Comparison of ENCODE assay signal across 17 cellular contexts in genomic region chr14:100224229-100224628, GRCh38. TPM values are rescaled to one million over a fixed set of nuclear protein-coding genes. Genes with fewer than 3 reads are reported as not detected.
DNase-seq lines count a peak whose midpoint lies in the region; ATAC-seq, FAIRE-seq and TF ChIP-seq lines count a peak whose summit lies in the region.
"Had no signal": no experiment of that assay in that cellular context is flagged by ENCODE, and none has a peak within 500 bp of the region (broad histone marks: within the 10 kb centered on the region; RNA-seq: fewer than 3 reads in every experiment).

No MANE protein-coding gene starts in this region.

- TF ChIP-seq CTCF in GM23338 (conservative IDR thresholded peaks at IDR 0.05; ENCODE audit: low read depth in 2 of 2) (no peak), GM12878 (IDR thresholded peaks at IDR 0.05 in 2 of 3, conservative IDR thresholded peaks at IDR 0.05 in 1 of 3; ENCODE audit: control insufficient read depth in 2 of 3, extremely low read depth in 1 of 3, insufficient read depth in 1 of 3, low read depth in 3 of 3, low read length in 3 of 3) (no peak)

- no peak overlapping the region for H2AFZ ChIP-seq in GM23338
- peak overlapping the region; percentile 35; the same call in 1 of the 2 replicates for H2AFZ ChIP-seq in GM12878 (ENCODE audit: control insufficient read depth, low read depth, low read length)
- H2AFZ ChIP-seq: parathyroid adenoma had no signal

- POLR2A ChIA-PET in GM12878 (lab: Charles Lee): interaction anchor here (0.6 to 1.9 kb wide), 6 partner anchors 9 to 386 kb away, joined by 3 to 8 read pairs (median 5); no protein-coding TSS in a partner anchor

- peaks cover 0 to 5% of the 10 kb centered on the region in 2 donors for H3K36me3 Mint-ChIP-seq in activated naive CD4-positive, alpha-beta T cell treated with anti-CD3 and anti-CD28 coated beads, Interleukin-2, amount 50 U/mL, for 72 hours
- H3K36me3 Mint-ChIP-seq in GM23338 (ENCODE audit: low read depth): no peaks in the 10 kb centered on the region

- TF ChIP-seq RAD21 in GM12878 (IDR thresholded peaks at IDR 0.05; ENCODE audit: insufficient read depth, low read depth, low read length): no peak

- no peak overlapping the region for H3K4me3 Mint-ChIP-seq in GM23338

- H3K9me3 Mint-ChIP-seq in activated naive CD4-positive, alpha-beta T cell treated with anti-CD3 and anti-CD28 coated beads, Interleukin-2, amount 50 U/mL, for 72 hours: no peaks in the 10 kb centered on the region
- H3K9me3 Mint-ChIP-seq in GM23338: no peaks in the 10 kb centered on the region

- TF ChIP-seq EP300 in GM12878 (IDR thresholded peaks at IDR 0.05; ENCODE audit: borderline replicate concordance in 1 of 2, control insufficient read depth in 1 of 2, low read depth in 2 of 2, low read length in 2 of 2): no peak

- H3K27ac Mint-ChIP-seq in activated naive CD4-positive, alpha-beta T cell treated with anti-CD3 and anti-CD28 coated beads, Interleukin-2, amount 50 U/mL, for 72 hours: peak overlapping the region in 1 of 2 donors; percentile 5
- H3K27ac Mint-ChIP-seq in GM23338: no peak overlapping the region

- no peak for DNase-seq in activated naive CD4-positive, alpha-beta T cell treated with anti-CD3 and anti-CD28 coated beads, Interleukin-2, amount 50 U/mL, for 72 hours (ENCODE audit: low spot score in 2 of 2)
- no peak for DNase-seq in activated naive CD4-positive, alpha-beta T cell treated with Interleukin-2 at 50 U/mL for 16 hours
- DNase-seq in GM23338 (ENCODE audit: low spot score) (no peak), GM12878 (ENCODE audit: low read depth, low spot score) (no peak), posterior vena cava (ENCODE audit: low spot score) (peak; percentile 1), islet precursor cell (no peak)
- DNase-seq: amygdala; Calu3; central memory CD4-positive, alpha-beta T cell; esophagus squamous epithelium; GDM1; stimulated activated CD4-positive, alpha-beta T cell treated with anti-CD3 and anti-CD28 coated beads, Interleukin-4, amount 100 ng/mL, for 1 hour; substantia nigra had no signal

- no TSS peak for BruUV-seq in GM12878 (replicated peaks; lab: Mats Ljungman, UMichigan)

- RAD21 ChIA-PET in GM12878 (lab: Charles Lee; ENCODE audit: unreplicated experiment): interaction anchor here (1.0 to 1.4 kb wide), 2 partner anchors 10 kb away, joined by 5 to 10 read pairs; no protein-coding TSS in a partner anchor

- 0 out of 2 replicates have a peak overlapping the region, but pooled peaks have one; percentile 37 for H3K4me2 ChIP-seq in GM23338
- H3K4me2 ChIP-seq in GM12878 (ENCODE audit: control insufficient read depth, insufficient read depth): peak overlapping the region; percentile 46; the same call in 1 of the 2 replicates

- peak; percentile 16 to 25 for ATAC-seq in activated naive CD4-positive, alpha-beta T cell treated with anti-CD3 and anti-CD28 coated beads, Interleukin-2, amount 50 U/mL, for 72 hours
- ATAC-seq in GM23338: no peak
- no peak for ATAC-seq in GM12878
- no peak for ATAC-seq in GM21786 (IDR thresholded peaks at IDR 0.05; ENCODE audit: unreplicated experiment)
- no peak for ATAC-seq in GM18520 (IDR thresholded peaks at IDR 0.05; ENCODE audit: unreplicated experiment)

- H3K9me3 ChIP-seq in GM12878 (replicated peaks; ENCODE audit: control insufficient read depth, insufficient read depth, low read length): no peaks in the 10 kb centered on the region
- H3K9me3 ChIP-seq: esophagus squamous epithelium had no signal

- peak overlapping the region; percentile 4; the same call in 1 of the 2 replicates for H3K9ac ChIP-seq in GM12878 (ENCODE audit: control insufficient read depth, insufficient read depth, low read length)
- H3K9ac ChIP-seq: parathyroid adenoma had no signal

- FAIRE-seq in GM12878 (lab: Jason Lieb, UNC): no peak
- FAIRE-seq: HTR-8/SVneo had no signal

- peaks cover 19% of the 10 kb centered on the region for H3F3A ChIP-seq in GM23338 (replicated peaks; ENCODE audit: low read depth)

- CTCF ChIA-PET in GM12878 (lab: Yijun Ruan, JAX): interaction anchor here (0.6 to 5.2 kb wide), 9 partner anchors 11 to 348 kb away, joined by 3 to 39 read pairs (median 4); no protein-coding TSS in a partner anchor

- in situ Hi-C loops in GM12878 (cut with MboI): no loop called here

- WGBS in GM12878 (ENCODE audit: insufficient coverage, insufficient replicate concordance, low lambda C conversion rate, missing lambda C conversion rate): 60% methylated on average over 2 of the region's 2 CpGs

- H3K4me3 ChIP-seq in GM23338 (no peak overlapping the region), GM12878 (no peak overlapping the region)
- H3K4me3 ChIP-seq: esophagus squamous epithelium had no signal

- peaks cover 5% of the 10 kb centered on the region for H3K27me3 Mint-ChIP-seq in GM23338 (ENCODE audit: insufficient read depth, low read depth, poor library complexity)

- H3K27me3 ChIP-seq in GM23338 (ENCODE audit: insufficient read depth) (no peaks in the 10 kb centered on the region), GM12878 (replicated peaks in 1 of 2; ENCODE audit: control insufficient read depth in 2 of 2, insufficient read depth in 2 of 2, low read length in 1 of 2) (no peaks in the 10 kb centered on the region)
- H3K27me3 ChIP-seq: esophagus squamous epithelium had no signal

- H3K4me1 ChIP-seq in GM23338 (ENCODE audit: insufficient read depth): peaks cover 36% of the 10 kb centered on the region
- H3K4me1 ChIP-seq in GM12878 (ENCODE audit: control insufficient read depth, insufficient read depth, low read length): peaks cover 25% of the 10 kb centered on the region
- H3K4me1 ChIP-seq: parathyroid adenoma had no signal

- TF ChIP-seq POLR2A in GM12878 (IDR thresholded peaks at IDR 0.05; ENCODE audit: low read depth, low read length): no peak

- H3K79me2 ChIP-seq in GM23338 (replicated peaks; ENCODE audit: insufficient read depth) (peaks cover 84% of the 10 kb centered on the region), GM12878 (ENCODE audit: control insufficient read depth, insufficient read depth, low read length) (peaks cover 27% of the 10 kb centered on the region)

- peaks cover 6% of the 10 kb centered on the region; the same call in 1 of the 2 replicates for H4K20me1 ChIP-seq in GM23338 (replicated peaks; ENCODE audit: insufficient read depth)
- no peaks in the 10 kb centered on the region for H4K20me1 ChIP-seq in GM12878 (ENCODE audit: control insufficient read depth, insufficient read depth)

- H3K9me2 ChIP-seq in GM23338 (ENCODE audit: insufficient read depth): no peaks in the 10 kb centered on the region

- intact Hi-C loops in GM12878 (cut with micrococcal nuclease; ENCODE audit: unreplicated experiment) (loop anchor here (1.0 kb wide), 1 partner anchor 32 kb away; no protein-coding TSS in a partner anchor), posterior vena cava (cut with DNase I) (no loop called here)

- peak overlapping the region; percentile 98; the same call in 1 of the 2 replicates for H3K27ac ChIP-seq in GM23338 (ENCODE audit: low read depth)
- no peak overlapping the region; the same call in 1 of the 2 replicates for H3K27ac ChIP-seq in GM12878 (ENCODE audit: control insufficient read depth, insufficient read depth)
- H3K27ac ChIP-seq: esophagus squamous epithelium, parathyroid adenoma had no signal

- SMC1A ChIA-PET in GM12878 (lab: Charles Lee; ENCODE audit: uncharacterized antibody, unreplicated experiment): interaction anchor here (1.0 to 5.8 kb wide), 4 partner anchors 10 to 31 kb away, joined by 3 to 83 read pairs (median 6); no protein-coding TSS in a partner anchor

- peaks cover 3% of the 10 kb centered on the region; the same call in 2 of the 3 replicates for H3K4me1 Mint-ChIP-seq in GM23338

- H3K36me3 ChIP-seq in GM23338 (ENCODE audit: insufficient read depth) (peaks cover 4% of the 10 kb centered on the region), GM12878 (ENCODE audit: control insufficient read depth in 2 of 2, insufficient read depth in 2 of 2, low read length in 1 of 2) (no peaks in the 10 kb centered on the region)

TF ChIP-seq in GM23338, 12 proteins besides CTCF, POLR2A, EP300 and RAD21 (continues in another document):
- TF ChIP-seq EZH2 (IDR thresholded peaks at IDR 0.05; ENCODE audit: low read depth, unreplicated experiment) (no peak), POLR2AphosphoS5 (IDR thresholded peaks at IDR 0.05; ENCODE audit: low read depth) (no peak), ZNF114 (CRISPR knock-in tag; IDR thresholded peaks at IDR 0.05) (no peak), JUNB (IDR thresholded peaks at IDR 0.05; ENCODE audit: unreplicated experiment) (no peak)

TF ChIP-seq in GM12878, 131 proteins besides CTCF, POLR2A, EP300 and RAD21 (continues in another document):
- TF ChIP-seq YY1 (IDR thresholded peaks at IDR 0.05; ENCODE audit: low read depth, low read length) (no peak), TCF12 (IDR thresholded peaks at IDR 0.05; ENCODE audit: low read depth, low read length) (no peak), FOS (IDR thresholded peaks at IDR 0.05; ENCODE audit: borderline replicate concordance, extremely low read depth, insufficient read length) (no peak), TBL1XR1 (IDR thresholded peaks at IDR 0.05; ENCODE audit: low read depth, low read length) (no peak), KDM1A (IDR thresholded peaks at IDR 0.05; ENCODE audit: borderline replicate concordance) (no peak)

RNA-seq across cellular contexts. Expression of gene YY1, which starts 14.7 kb away (rescaled TPM):
- 100 to 1,000 TPM in 1 of 2 donors, 10 to 100 TPM in 1; 87.8 to 120 TPM for total RNA-seq in activated naive CD4-positive, alpha-beta T cell treated with anti-CD3 and anti-CD28 coated beads, Interleukin-2, amount 50 U/mL, for 72 hours
- 79.5 and 88.2 TPM in 2 replicates for total RNA-seq in GM23338 (2014; rRNA removed; shearing (Covaris generic))
- polyA plus RNA-seq in GM23338 (2016; fragmentation: Nextera tagmentation; extraction: Ambion mirVana) (126 and 128 TPM in 2 replicates), GM12878 (2011; rRNA removed) (52.0 and 75.3 TPM in 2 replicates), GM12878 (2014; fragmentation: Illumina TruSeq; extraction: Trizol) (49.4 and 58.5 TPM in 2 replicates), GM12878 (2014; fragmentation: Nextera tagmentation; extraction: Ambion mirVana) (10 to 100 TPM; 23.7 to 46.4 TPM), GM12878 (2014; rRNA removed) (23.5 and 24.4 TPM in 2 replicates), GM12878 (2016; fragmentation: Nextera tagmentation; extraction: Ambion mirVana) (10 to 100 TPM; 32.7 to 35.0 TPM)
- 61.9 and 62.1 TPM in 2 replicates for total RNA-seq in GM12878 (2013; cell fraction: nucleolus; rRNA removed)
- total RNA-seq in GM12878 (2014; rRNA removed) (34.2 and 35.3 TPM in 2 replicates), GM12878 (2014; rRNA removed; fragmentation: Illumina TruSeq; extraction: Trizol) (42.7 and 44.8 TPM in 2 replicates), GM12878 (2021) (74.0 and 77.2 TPM in 2 replicates), posterior vena cava (10 to 100 TPM; 41.4 to 46.2 TPM)
- 17.9 TPM for polyA plus RNA-seq in GM12878 (2011; ENCODE audit: low read depth)
- polyA plus RNA-seq in GM12878 (2011; cell fraction: cytosol; rRNA removed): 23.8 and 29.4 TPM in 2 replicates
- 27.5 and 27.6 TPM in 2 replicates for polyA plus RNA-seq in GM12878 (2011; cell fraction: nucleus; rRNA removed)
- 34.6 and 44.3 TPM in 2 replicates for polyA plus RNA-seq in GM12878 (2012)
- polyA minus RNA-seq in GM12878 (2011; rRNA and poly(A)+ RNA removed): 29.7 and 39.0 TPM in 2 replicates
- 12.2 and 23.7 TPM in 2 replicates for polyA minus RNA-seq in GM12878 (2011; cell fraction: cytosol; rRNA and poly(A)+ RNA removed)
- 12.7 and 20.0 TPM in 2 replicates for polyA minus RNA-seq in GM12878 (2011; cell fraction: nucleus; rRNA and poly(A)+ RNA removed)

Comparison
In these comparisons a context has a peak if more than half of its experiments do, and no peak if none do; other contexts are left out.
1. ATAC-seq: peak in activated naive CD4-positive, alpha-beta T cell treated with anti-CD3 and anti-CD28 coated beads, Interleukin-2, amount 50 U/mL, for 72 hours (2 of 2); none in GM23338 (single experiment), GM12878 (single experiment), GM21786 (single experiment) and GM18520 (single experiment).